In genomic region chr5:43073597-43074546, GRCh38 we compare ENCODE assay signal across 8 cellular contexts. TPM values are rescaled to one million over a fixed set of nuclear protein-coding genes. Genes with fewer than 3 reads are reported as not detected.
DNase-seq lines count a peak whose midpoint lies in the region; ATAC-seq, FAIRE-seq and TF ChIP-seq lines count a peak whose summit lies in the region.

No MANE protein-coding gene starts in this region.

- no peak overlapping the region for H3K27ac ChIP-seq in PC-9
- H3K27ac ChIP-seq in kidney (ENCODE audit: low read depth in 2 of 2, low read length in 2 of 2): no peak overlapping the region

- TF ChIP-seq CTCF in LNCaP clone FGC (IDR thresholded peaks at IDR 0.05; ENCODE audit: control insufficient read depth, extremely low read depth, insufficient read depth) (peak; percentile 65), PC-9 (conservative IDR thresholded peaks at IDR 0.05) (peak; percentile 97), kidney (IDR thresholded peaks at IDR 0.05; ENCODE audit: borderline replicate concordance, extremely low read depth, insufficient read depth) (peak; percentile 26)

- H3K9me2 ChIP-seq in PC-9 (ENCODE audit: insufficient read depth): no peaks in the 10 kb centered on the region

- H4K20me1 ChIP-seq in PC-9 (ENCODE audit: insufficient read depth): no peaks in the 10 kb centered on the region

- peaks cover 11% of the 10 kb centered on the region; the same call in 1 of the 2 replicates for H3F3A ChIP-seq in PC-9 (ENCODE audit: insufficient read depth, low read depth)

- H2AFZ ChIP-seq in PC-9: no peak overlapping the region

- intact Hi-C loops in PC-9 (cut with micrococcal nuclease; ENCODE audit: unreplicated experiment): loop anchor here (2.0 kb wide), 3 partner anchors 31 to 315 kb away; no protein-coding TSS in a partner anchor
- intact Hi-C loops in kidney (cut with DNase I): no loop called here
- intact Hi-C loops in sciatic nerve (cut with DNase I): no loop called here

- H3K27me3 ChIP-seq in PC-9 (ENCODE audit: insufficient read depth, low read depth): no peaks in the 10 kb centered on the region

- peak; percentile 29 for DNase-seq in activated CD4-positive, CD25-positive, alpha-beta regulatory T cell treated with anti-CD3 and anti-CD28 coated beads, Interleukin-2, amount 50 U/mL, for 16 hours (ENCODE audit: low read depth, low spot score)
- no peak for DNase-seq in activated CD4-positive, CD25-positive, alpha-beta regulatory T cell (lab: John Stamatoyannopoulos, UW)
- no peak for DNase-seq in LNCaP clone FGC (ENCODE audit: low read depth)
- DNase-seq in PC-9: peak in 1 of 2 experiments; percentile 55
- no peak for DNase-seq in kidney
- no peak for DNase-seq in cerebellar nuclear complex (lab: John Stamatoyannopoulos, UW)
- DNase-seq in sciatic nerve (ENCODE audit: low spot score): no peak

- peaks cover 49% of the 10 kb centered on the region for H3K4me1 Mint-ChIP-seq in activated naive CD4-positive, alpha-beta T cell treated with anti-CD3 and anti-CD28 coated beads, Interleukin-2, amount 50 U/mL, for 24 hours

- ATAC-seq in sciatic nerve: no peak

- POLR2A ChIA-PET in PC-9 (lab: Charles Lee; ENCODE audit: unreplicated experiment): no interaction called here

- H3K27ac Mint-ChIP-seq in activated naive CD4-positive, alpha-beta T cell treated with anti-CD3 and anti-CD28 coated beads, Interleukin-2, amount 50 U/mL, for 24 hours: peak overlapping the region; percentile 48

- H3K9ac ChIP-seq in kidney (ENCODE audit: low read length in 2 of 2): no peak overlapping the region

- no peak overlapping the region for H3K4me3 ChIP-seq in LNCaP clone FGC (ENCODE audit: low read depth, low read length)
- no peak overlapping the region for H3K4me3 ChIP-seq in PC-9
- H3K4me3 ChIP-seq in kidney (ENCODE audit: low read length in 2 of 2): no peak overlapping the region

- H3K9me3 Mint-ChIP-seq in activated naive CD4-positive, alpha-beta T cell treated with anti-CD3 and anti-CD28 coated beads, Interleukin-2, amount 50 U/mL, for 24 hours: no peaks in the 10 kb centered on the region

- peaks cover 5% of the 10 kb centered on the region for H3K4me1 ChIP-seq in PC-9 (replicated peaks; ENCODE audit: insufficient read depth)
- peaks cover under 1 to 2% of the 10 kb centered on the region in 2 donors for H3K4me1 ChIP-seq in kidney (ENCODE audit: control insufficient read depth in 1 of 2, insufficient read depth in 1 of 2, low read depth in 1 of 2, low read length in 2 of 2)

- no peak overlapping the region for H3K4me3 Mint-ChIP-seq in activated naive CD4-positive, alpha-beta T cell treated with anti-CD3 and anti-CD28 coated beads, Interleukin-2, amount 50 U/mL, for 24 hours

- H3K9me3 ChIP-seq in PC-9 (ENCODE audit: insufficient read depth, low read depth) (no peaks in the 10 kb centered on the region), kidney (ENCODE audit: control insufficient read depth in 1 of 2, low read length in 2 of 2) (no peaks in the 10 kb centered on the region)

- peaks cover 6% of the 10 kb centered on the region for H3K36me3 Mint-ChIP-seq in activated naive CD4-positive, alpha-beta T cell treated with anti-CD3 and anti-CD28 coated beads, Interleukin-2, amount 50 U/mL, for 24 hours

- H3K36me3 ChIP-seq in PC-9 (ENCODE audit: low read depth) (no peaks in the 10 kb centered on the region), kidney (ENCODE audit: control insufficient read depth in 1 of 2, insufficient read depth in 2 of 2, low read length in 2 of 2) (peaks cover 2 to 8% of the 10 kb centered on the region in 2 donors)

- no peak overlapping the region for H3K4me2 ChIP-seq in PC-9

- FAIRE-seq in kidney (lab: Jason Lieb, UNC): no peak

- CTCF ChIA-PET in PC-9 (lab: Charles Lee): no interaction called here

- no peaks in the 10 kb centered on the region for H3K27me3 Mint-ChIP-seq in activated naive CD4-positive, alpha-beta T cell treated with anti-CD3 and anti-CD28 coated beads, Interleukin-2, amount 50 U/mL, for 24 hours

- peaks cover 5% of the 10 kb centered on the region; the same call in 1 of the 2 replicates for H3K79me2 ChIP-seq in PC-9 (ENCODE audit: low read depth)

- BruUV-seq in PC-9 (replicated peaks; lab: Mats Ljungman, UMichigan): no TSS peak

RNA-seq across cellular contexts. Expression of gene ANXA2R, which starts 33.8 kb away (rescaled TPM):
- total RNA-seq in PC-9 (2021) (3.6 and 6.3 TPM in 2 replicates), kidney (4.6 TPM), sciatic nerve (5.7 TPM)
- 2.0 TPM for polyA plus RNA-seq in kidney (ENCODE audit: insufficient read depth, low read depth, low replicate concordance)

RNA-seq across cellular contexts. Expression of gene ZNF131, which starts 46.8 kb away (rescaled TPM):
- total RNA-seq in PC-9 (2021) (79.5 and 82.4 TPM in 2 replicates), kidney (34.5 TPM), sciatic nerve (47.5 TPM)
- 16.5 TPM for polyA plus RNA-seq in kidney (ENCODE audit: insufficient read depth, low read depth, low replicate concordance)

Comparison
In these comparisons a context has a peak if more than half of its experiments do, and no peak if none do; other contexts are left out.
1. CTCF ChIP-seq: peak in every context shown above with its lines; median percentile 97 in PC-9; 65 in LNCaP clone FGC; 26 in kidney.